ENCODE assay signal across 26 cellular contexts in genomic region chr18:55502346-55502710, GRCh38.
DNase-seq lines count a peak whose midpoint lies in the region; ATAC-seq and TF ChIP-seq lines count a peak whose summit lies in the region.
"Had no signal": no experiment of that assay in that cellular context is flagged by ENCODE, and none has a peak within 500 bp of the region (broad histone marks: within the 10 kb centered on the region; RNA-seq: fewer than 3 reads in every experiment).

No MANE protein-coding gene starts in this region.

- DNase-seq in A673 (ENCODE audit: low spot score) (no peak), cerebellar cortex (ENCODE audit: low spot score) (peak; percentile 30), mesothelial cell of epicardium (ENCODE audit: low spot score in 2 of 2, unreplicated experiment in 2 of 2) (no peak), occipital lobe (lab: John Stamatoyannopoulos, UW) (no peak), hippocampal formation (lab: John Stamatoyannopoulos, UW) (no peak)
- DNase-seq: activated B cell treated with CpG ODN at 0.5 μM for 24 hours; adrenal gland; CD4-positive, alpha-beta memory T cell; central memory CD4-positive, alpha-beta T cell; DMS79 treated with DMSO at 0.1 percent for 48 hours; effector memory CD4-positive, alpha-beta T cell; lower lobe of right lung; MG63; NCI-H187 treated with DMSO at 0.1 percent for 48 hours; NCI-H446; psoas muscle; stimulated activated CD4-positive, alpha-beta T cell treated with anti-CD3 and anti-CD28 coated beads, Interleukin-12 subunit alpha, Interleukin-12 subunit beta, amount 100 ng/mL, for 4 hours had no signal

- no peak overlapping the region for H3K4me3 Mint-ChIP-seq in mesothelial cell of epicardium
- H3K4me3 Mint-ChIP-seq: activated B cell treated with CpG ODN at 0.5 μM for 24 hours; activated T-helper 1 cell treated with anti-CD3 and anti-CD28 coated beads, Interleukin-12 subunit alpha, Interleukin-12 subunit beta, Interleukin-2, Interleukin-4 antibody, amounts not matched to agents 30 ng/mL and 10 ng/mL and 1 ng/mL, durations not matched to agents 14 hours and 24 hours and 36 hours; CD4-positive, alpha-beta memory T cell; nephron; stimulated activated memory B cell treated with anti-CD40 and anti-IgM and Interleukin-4, amounts not matched to agents 10 μg/mL and 1 μg/mL and 100 μg/mL, for 72 hours had no signal

- H3K9me3 ChIP-seq in A673 (ENCODE audit: low read depth, low read length, poor library complexity, severe bottlenecking) (no peaks in the 10 kb centered on the region), HUES48 (ENCODE audit: control insufficient read depth, insufficient read depth, low read length) (no peaks in the 10 kb centered on the region)
- H3K9me3 ChIP-seq: A549, adrenal gland, lower lobe of right lung, MG63, psoas muscle, tibial nerve had no signal

- H3K9ac ChIP-seq in HUES48 (ENCODE audit: low read depth, low read length) = no peak overlapping the region

- POLR2A ChIA-PET in A673 (lab: Charles Lee; ENCODE audit: low non-redundant PET) = no interaction called here

- H3K4me1 Mint-ChIP-seq in mesothelial cell of epicardium = peaks cover 41% of the 10 kb centered on the region
- H3K4me1 Mint-ChIP-seq: CD4-positive, alpha-beta memory T cell had no signal

- H3K27ac ChIP-seq in A673 (ENCODE audit: low read depth, low read length, poor library complexity, severe bottlenecking) (peak overlapping the region; percentile 74), HUES48 (ENCODE audit: low read depth, low read length) (peak overlapping the region; percentile 96)
- H3K27ac ChIP-seq: A549, adrenal gland had no signal

- peaks cover 2% of the 10 kb centered on the region for H3K36me3 Mint-ChIP-seq in mesothelial cell of epicardium
- H3K36me3 Mint-ChIP-seq: CD4-positive, alpha-beta memory T cell; stimulated activated memory B cell treated with anti-CD40 and anti-IgM and Interleukin-4, amounts not matched to agents 10 μg/mL and 1 μg/mL and 100 μg/mL, for 72 hours had no signal

- H3K36me3 ChIP-seq in A673 (ENCODE audit: insufficient read depth, low read length, poor library complexity, severe bottlenecking) (no peaks in the 10 kb centered on the region), HUES48 (ENCODE audit: control insufficient read depth, insufficient read depth, low read length) (no peaks in the 10 kb centered on the region)
- H3K36me3 ChIP-seq: adrenal gland, lower lobe of right lung, MG63, tibial nerve had no signal

- H3K4me1 ChIP-seq in A673 (ENCODE audit: insufficient read depth, low read length, poor library complexity, severe bottlenecking) (peaks cover 58% of the 10 kb centered on the region), HUES48 (ENCODE audit: control insufficient read depth, insufficient read depth, low read length) (peaks cover 40% of the 10 kb centered on the region)

- H3K4me3 ChIP-seq in A673 (ENCODE audit: low read depth, low read length, poor library complexity, severe bottlenecking) (no peak overlapping the region), HUES48 (ENCODE audit: low read depth, low read length) (no peak overlapping the region)
- H3K4me3 ChIP-seq: A549, adrenal gland, lower lobe of right lung, MG63, psoas muscle, tibial nerve had no signal

- peak overlapping the region; percentile 39 for H3K27ac Mint-ChIP-seq in mesothelial cell of epicardium
- H3K27ac Mint-ChIP-seq: activated B cell treated with CpG ODN at 0.5 μM for 24 hours; activated T-helper 1 cell treated with anti-CD3 and anti-CD28 coated beads, Interleukin-12 subunit alpha, Interleukin-12 subunit beta, Interleukin-2, Interleukin-4 antibody, amounts not matched to agents 30 ng/mL and 10 ng/mL and 1 ng/mL, durations not matched to agents 14 hours and 24 hours and 36 hours; CD4-positive, alpha-beta memory T cell; stimulated activated memory B cell treated with anti-CD40 and anti-IgM and Interleukin-4, amounts not matched to agents 10 μg/mL and 1 μg/mL and 100 μg/mL, for 72 hours had no signal

- ATAC-seq in HG03175 (IDR thresholded peaks at IDR 0.05; ENCODE audit: unreplicated experiment) (no peak), HG02981 (IDR thresholded peaks at IDR 0.05; ENCODE audit: unreplicated experiment) (no peak)
- ATAC-seq: A549; lower lobe of right lung; psoas muscle; Right ventricle myocardium inferior; stimulated activated memory B cell treated with anti-CD40 and anti-IgM and Interleukin-4, amounts not matched to agents 10 μg/mL and 1 μg/mL and 100 μg/mL, for 72 hours had no signal

- no TSS peak for BruUV-seq in A673 (replicated peaks; lab: Mats Ljungman, UMichigan)

- CTCF ChIA-PET in A673 (lab: Charles Lee) = no interaction called here

- H3K27me3 ChIP-seq in A673 (replicated peaks; ENCODE audit: insufficient read depth, low read depth, low read length, poor library complexity) = no peaks in the 10 kb centered on the region
- H3K27me3 ChIP-seq in HUES48 (ENCODE audit: control insufficient read depth, insufficient read depth, low read length) = no peaks in the 10 kb centered on the region
- H3K27me3 ChIP-seq: adrenal gland, MG63, tibial nerve had no signal

- intact Hi-C loops in A673 (cut with micrococcal nuclease; ENCODE audit: unreplicated experiment) = loop anchor here (10.0 kb wide), 1 partner anchor 158 kb away; no protein-coding TSS in a partner anchor

- H3K27me3 Mint-ChIP-seq in mesothelial cell of epicardium (ENCODE audit: low read depth) = no peaks in the 10 kb centered on the region
- H3K27me3 Mint-ChIP-seq: activated B cell treated with CpG ODN at 0.5 μM for 24 hours; stimulated activated memory B cell treated with anti-CD40 and anti-IgM and Interleukin-4, amounts not matched to agents 10 μg/mL and 1 μg/mL and 100 μg/mL, for 72 hours had no signal

- no peak for TF ChIP-seq CTCF in A673 (conservative IDR thresholded peaks at IDR 0.05; ENCODE audit: low read depth, low read length)
- TF ChIP-seq CTCF in mesothelial cell of epicardium (IDR thresholded peaks at IDR 0.05; ENCODE audit: unreplicated experiment) = no peak

- H3K9me3 Mint-ChIP-seq in mesothelial cell of epicardium = no peaks in the 10 kb centered on the region
- H3K9me3 Mint-ChIP-seq: activated B cell treated with CpG ODN at 0.5 μM for 24 hours; activated T-helper 1 cell treated with anti-CD3 and anti-CD28 coated beads, Interleukin-12 subunit alpha, Interleukin-12 subunit beta, Interleukin-2, Interleukin-4 antibody, amounts not matched to agents 30 ng/mL and 10 ng/mL and 1 ng/mL, durations not matched to agents 14 hours and 24 hours and 36 hours; nephron; stimulated activated memory B cell treated with anti-CD40 and anti-IgM and Interleukin-4, amounts not matched to agents 10 μg/mL and 1 μg/mL and 100 μg/mL, for 72 hours had no signal
